ENCODE assay signal across 19 cellular contexts in the genomic region with DNA sequence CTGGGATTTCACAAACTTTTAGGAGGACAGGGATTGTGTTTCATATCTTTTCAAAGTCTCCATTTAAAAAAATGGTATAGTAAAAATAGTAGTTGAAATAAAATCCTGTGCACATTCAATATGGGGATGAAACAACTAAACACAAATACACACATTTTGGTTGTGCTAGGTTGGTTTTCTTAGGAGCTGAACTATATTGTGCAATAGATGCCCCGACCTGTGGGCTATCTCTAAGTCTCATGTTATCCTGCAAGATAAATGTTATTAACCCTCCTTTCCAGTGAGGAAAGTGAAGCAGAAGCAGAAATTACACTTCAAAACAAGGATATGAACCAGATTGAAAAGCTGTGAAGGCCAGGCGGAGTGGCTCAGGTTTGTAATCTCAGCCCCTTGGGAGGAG. TPM values are rescaled to one million over a fixed set of nuclear protein-coding genes. Genes with fewer than 3 reads are reported as not detected.
DNase-seq lines count a peak whose midpoint lies in the region; ATAC-seq and TF ChIP-seq lines count a peak whose summit lies in the region.
"Had no signal": no experiment of that assay in that cellular context is flagged by ENCODE, and none has a peak within 500 bp of the region (broad histone marks: within the 10 kb centered on the region; RNA-seq: fewer than 3 reads in every experiment).

No MANE protein-coding gene starts in this region.

- peak overlapping the region in 2 of 5 experiments; percentile 43 to 55 for H3K27ac Mint-ChIP-seq in brain
- H3K27ac Mint-ChIP-seq in naive thymus-derived CD8-positive, alpha-beta T cell = peak overlapping the region in 1 of 10 donors; percentile 30

- H3K36me3 Mint-ChIP-seq in brain = no peaks in the 10 kb centered on the region
- peaks cover 0 to 4% (median 3%) of the 10 kb centered on the region in 3 donors for H3K36me3 Mint-ChIP-seq in naive thymus-derived CD8-positive, alpha-beta T cell

- TF ChIP-seq CTCF in BE2C (IDR thresholded peaks at IDR 0.05; ENCODE audit: low read depth, low read length) = no peak
- TF ChIP-seq CTCF in brain (conservative IDR thresholded peaks at IDR 0.05) = no peak

- ATAC-seq in naive thymus-derived CD8-positive, alpha-beta T cell = no peak
- ATAC-seq in GM21737 (IDR thresholded peaks at IDR 0.05; ENCODE audit: unreplicated experiment) (no peak), HG03045 (IDR thresholded peaks at IDR 0.05; ENCODE audit: unreplicated experiment) (no peak)
- ATAC-seq: body of pancreas had no signal

- H3K4me1 Mint-ChIP-seq in brain = peaks cover 20% of the 10 kb centered on the region
- H3K4me1 Mint-ChIP-seq in naive thymus-derived CD8-positive, alpha-beta T cell = peaks cover 1 to 18% (median 14%) of the 10 kb centered on the region in 4 donors

- peak overlapping the region; percentile 72 for H3K4me3 ChIP-seq in BE2C (ENCODE audit: low read depth, low read length)
- H3K4me3 ChIP-seq: body of pancreas, GM23248, PC-9 had no signal

- no peaks in the 10 kb centered on the region for H3K9me3 Mint-ChIP-seq in brain
- H3K9me3 Mint-ChIP-seq in naive thymus-derived CD8-positive, alpha-beta T cell = no peaks in the 10 kb centered on the region

- H3K4me1 ChIP-seq in BE2C (no peaks in the 10 kb centered on the region), ES-I3 (ENCODE audit: insufficient read depth, low read length) (no peaks in the 10 kb centered on the region)

- POLR2A ChIA-PET in naive thymus-derived CD8-positive, alpha-beta T cell (lab: Charles Lee) = no interaction called here

- H3K9me3 ChIP-seq in BE2C (no peaks in the 10 kb centered on the region), ES-I3 (ENCODE audit: control insufficient read depth, insufficient read depth, low read length) (no peaks in the 10 kb centered on the region)
- H3K9me3 ChIP-seq: body of pancreas, left lung, testis had no signal

- H3K27me3 ChIP-seq in BE2C = peaks cover 14% of the 10 kb centered on the region
- H3K27me3 ChIP-seq: testis had no signal

- no peak for DNase-seq in BE2C
- DNase-seq in naive thymus-derived CD8-positive, alpha-beta T cell = no peak
- DNase-seq in LoVo (ENCODE audit: low spot score) = no peak
- no peak for DNase-seq in MV-4-11 (lab: John Stamatoyannopoulos, UW)
- DNase-seq: activated naive CD4-positive, alpha-beta T cell; body of pancreas; EL; GM23248; NCI-H1092; NCI-H748 treated with DMSO at 0.1 percent for 48 hours; PC-9; stimulated activated CD4-positive, alpha-beta T cell treated with anti-CD3 and anti-CD28 coated beads, Interleukin-1b, Interleukin-23, amount 100 ng/mL, for 48 hours; testis had no signal

- H3K9ac ChIP-seq in ES-I3 (ENCODE audit: low read depth, low read length) = peak overlapping the region; percentile 77; the same call in 1 of the 2 replicates
- H3K9ac ChIP-seq: GM23248 had no signal

- H3K4me3 Mint-ChIP-seq in brain = peak overlapping the region; percentile 79 to 87 (median 83)
- peak overlapping the region in 9 of 10 donors; percentile 16 to 81 (median 62) for H3K4me3 Mint-ChIP-seq in naive thymus-derived CD8-positive, alpha-beta T cell

- H3K36me3 ChIP-seq in BE2C (no peaks in the 10 kb centered on the region), ES-I3 (ENCODE audit: insufficient read depth, low read length) (no peaks in the 10 kb centered on the region)
- H3K36me3 ChIP-seq: BLaER1 treated with 17β-estradiol and CSF1 and Interleukin-3, amounts not matched to agents 10 nM and 100 nM; left lung had no signal

- H3K27me3 Mint-ChIP-seq in brain = peaks cover 58% of the 10 kb centered on the region
- H3K27me3 Mint-ChIP-seq in naive thymus-derived CD8-positive, alpha-beta T cell = peaks cover 25 to 54% (median 39%) of the 10 kb centered on the region in 5 donors

RNA-seq across cellular contexts. Expression of a gene that starts 1.3 kb away (rescaled TPM):
- polyA plus RNA-seq in BE2C (2012; ENCODE audit: insufficient read depth, insufficient read length, low read depth) = 22.2 TPM
- polyA plus RNA-seq in brain (ENCODE audit: insufficient read depth, low read depth, low replicate concordance) = 8.1 TPM
- under 1 TPM in 1 of 2 experiments, not detected in 1; 0.22 TPM for total RNA-seq in naive thymus-derived CD8-positive, alpha-beta T cell
- polyA plus RNA-seq in naive thymus-derived CD8-positive, alpha-beta T cell = not detected
- total RNA-seq: GM23248, PC-9 had no signal
